22 cellular contexts compared by ENCODE assay signal in genomic region chr17:29401237-29401636, GRCh38. TPM values are rescaled to one million over a fixed set of nuclear protein-coding genes. Genes with fewer than 3 reads are reported as not detected.
DNase-seq lines count a peak whose midpoint lies in the region; ATAC-seq, FAIRE-seq and TF ChIP-seq lines count a peak whose summit lies in the region.
"Had no signal": no experiment of that assay in that cellular context is flagged by ENCODE, and none has a peak within 500 bp of the region (broad histone marks: within the 10 kb centered on the region; RNA-seq: fewer than 3 reads in every experiment).

No MANE protein-coding gene starts in this region.

- H3K9me3 ChIP-seq in HEK293 (ENCODE audit: control insufficient read depth, insufficient read depth, low read depth, low read length), result no peaks in the 10 kb centered on the region
- H3K9me3 ChIP-seq in left lung, result no peaks in the 10 kb centered on the region
- H3K9me3 ChIP-seq: HAP-1, thoracic aorta had no signal

- DNase-seq in CD14-positive monocyte (ENCODE audit: low spot score) (no peak), OCI-M1 (lab: John Stamatoyannopoulos, UW) (peak; percentile 33), left lung (no peak), HPDE6-E6E7 (ENCODE audit: extremely low spot score) (no peak), D721Med (ENCODE audit: insufficient read length, low spot score) (no peak)
- DNase-seq: activated CD8-positive, alpha-beta T cell treated with anti-CD3 and anti-CD28 coated beads, Interleukin-2, amount 10 ng/mL, durations not matched to agents 7 days and 5 days; activated T-cell treated with anti-CD3 and anti-CD28 coated beads, Interleukin-2, amount 50 U/mL, for 72 hours; DMS79 treated with DMSO at 0.1 percent for 48 hours; effector CD8-positive, alpha-beta T cell; mesenchymal stem cell; naive B cell; NCI-H2171 treated with DMSO at 0.1 percent for 48 hours; PC-9; stimulated activated CD4-positive, alpha-beta T cell treated with anti-CD3 and anti-CD28 coated beads, Interleukin-1b, Interleukin-23, amount 100 ng/mL, for 48 hours; stimulated activated naive CD4-positive, alpha-beta T cell had no signal

- H3K4me1 Mint-ChIP-seq in CD14-positive monocyte, result peaks cover 9% of the 10 kb centered on the region

- H3K9me3 Mint-ChIP-seq in CD14-positive monocyte, result no peaks in the 10 kb centered on the region
- H3K9me3 Mint-ChIP-seq: activated T-cell treated with anti-CD3 and anti-CD28 coated beads, Interleukin-2, amount 50 U/mL, for 72 hours; CD8-positive, alpha-beta T cell; naive B cell had no signal

- intact Hi-C loops in CD14-positive monocyte (cut with micrococcal nuclease), result no loop called here
- intact Hi-C loops in left lung (cut with DNase I), result no loop called here

- H3K4me3 Mint-ChIP-seq in CD14-positive monocyte, result peak overlapping the region in 1 of 2 donors; percentile 31
- H3K4me3 Mint-ChIP-seq: activated CD8-positive, alpha-beta T cell treated with anti-CD3 and anti-CD28 coated beads, Interleukin-2, amount 10 ng/mL, durations not matched to agents 7 days and 5 days; activated naive CD8-positive, alpha-beta T cell; activated T-cell treated with anti-CD3 and anti-CD28 coated beads, Interleukin-2, amount 50 U/mL, for 72 hours; CD8-positive, alpha-beta T cell; naive B cell had no signal

- H3K4me1 ChIP-seq in HEK293 (ENCODE audit: control insufficient read depth, insufficient read depth, low read length) (no peaks in the 10 kb centered on the region), left lung (peaks cover 0 to 18% of the 10 kb centered on the region in 2 donors)
- H3K4me1 ChIP-seq: HAP-1 had no signal

- H3K36me3 Mint-ChIP-seq in CD14-positive monocyte, result peaks cover 37 to 77% of the 10 kb centered on the region in 2 donors

- FAIRE-seq in D721Med (lab: Jason Lieb, UNC), result no peak
- FAIRE-seq: astrocyte had no signal

- ATAC-seq in left lung, result peak; percentile 42
- ATAC-seq in GM19463 (IDR thresholded peaks at IDR 0.05; ENCODE audit: unreplicated experiment), result no peak
- ATAC-seq: activated CD8-positive, alpha-beta T cell treated with anti-CD3 and anti-CD28 coated beads, Interleukin-2, amount 10 ng/mL, durations not matched to agents 7 days and 5 days; activated T-cell treated with anti-CD3 and anti-CD28 coated beads, Interleukin-2, amount 50 U/mL, for 72 hours; CD8-positive, alpha-beta T cell had no signal

- TF ChIP-seq CTCF in CD14-positive monocyte (IDR thresholded peaks at IDR 0.05) (no peak), HEK293 (tag by site-specific recombination; IDR thresholded peaks at IDR 0.05) (no peak), left lung (IDR thresholded peaks at IDR 0.05) (no peak), D721Med (IDR thresholded peaks at IDR 0.05; ENCODE audit: insufficient read depth, missing control alignments) (no peak)

- H3K36me3 ChIP-seq in HEK293 (ENCODE audit: control insufficient read depth in 2 of 2, insufficient read depth in 1 of 2, low read length in 2 of 2) (peaks cover 53 to 71% of the 10 kb centered on the region in 2 experiments), left lung (peaks cover 0 to 62% of the 10 kb centered on the region in 2 donors)

- peaks cover 0 to 3% (median 0%) of the 10 kb centered on the region in 3 donors for H3K27me3 Mint-ChIP-seq in CD14-positive monocyte (ENCODE audit: low read depth in 3 of 3)
- H3K27me3 Mint-ChIP-seq: activated naive CD8-positive, alpha-beta T cell; naive B cell had no signal

- peak overlapping the region; percentile 34 to 87 (median 69) for H3K27ac Mint-ChIP-seq in CD14-positive monocyte
- H3K27ac Mint-ChIP-seq: activated CD8-positive, alpha-beta T cell treated with anti-CD3 and anti-CD28 coated beads, Interleukin-2, amount 10 ng/mL, durations not matched to agents 7 days and 5 days; CD8-positive, alpha-beta T cell had no signal

- CTCF ChIA-PET in HEK293 (lab: Yijun Ruan, JAX), result no interaction called here

- H3K27me3 ChIP-seq in left lung, result no peaks in the 10 kb centered on the region

- POLR2A ChIA-PET in HEK293 (lab: Yijun Ruan, JAX), result no interaction called here

- H3K4me3 ChIP-seq in HEK293 (ENCODE audit: low read depth, low read length) (no peak overlapping the region), left lung (no peak overlapping the region)
- H3K4me3 ChIP-seq: HAP-1, PC-9, thoracic aorta had no signal

- H3K27ac ChIP-seq in HEK293 (ENCODE audit: extremely low read depth, low read depth, low read length) (no peak overlapping the region), left lung (no peak overlapping the region)
- H3K27ac ChIP-seq: PC-9, thoracic aorta had no signal

TF ChIP-seq in HEK293, 187 proteins besides CTCF, POLR2A, EP300 and RAD21:
- TF ChIP-seq KLF1 (tag by site-specific recombination; IDR thresholded peaks at IDR 0.05) (no peak), BCL11B (tag by site-specific recombination; IDR thresholded peaks at IDR 0.05; ENCODE audit: low read depth) (no peak), ZIC2 (tag by site-specific recombination; IDR thresholded peaks at IDR 0.05) (no peak), ZNF202 (tag by site-specific recombination; IDR thresholded peaks at IDR 0.05; ENCODE audit: borderline replicate concordance) (0 out of 2 replicates have a peak, but pooled peaks have one; percentile 32), SP3 (tag by site-specific recombination; IDR thresholded peaks at IDR 0.05) (no peak), ZNF645 (tag by site-specific recombination; IDR thresholded peaks at IDR 0.05) (no peak), PRDM1 (tag by site-specific recombination; IDR thresholded peaks at IDR 0.05) (peak; percentile 6)

RNA-seq across cellular contexts. Expression of gene TAOK1, which starts 11.1 kb away (rescaled TPM):
- 1 to 10 TPM; 2.4 to 4.8 TPM for polyA plus RNA-seq in CD14-positive monocyte
- total RNA-seq in left lung, result 10 to 100 TPM; 58.5 to 66.0 TPM
